ENCODE assay signal across 3 cellular contexts in the genomic region with DNA sequence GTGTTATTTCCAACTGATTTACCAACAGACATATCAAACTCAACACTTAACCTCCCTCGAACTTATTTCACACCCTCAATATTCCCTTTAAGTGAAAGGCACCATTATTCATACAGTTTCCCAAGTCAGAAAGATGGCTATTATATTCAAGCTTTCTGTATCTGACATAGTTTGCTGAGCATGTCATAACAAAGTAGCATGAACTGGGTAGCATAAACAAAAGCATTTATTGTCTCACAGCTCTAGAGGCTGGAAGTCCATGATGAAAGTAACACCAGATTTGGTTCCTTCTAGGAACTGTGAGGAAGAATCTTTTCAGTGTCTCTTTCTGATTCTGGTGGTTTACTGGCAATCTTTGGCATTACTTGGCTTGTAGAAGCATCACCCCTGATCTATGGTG.
"Had no signal": no experiment of that assay in that cellular context is flagged by ENCODE, and none has a peak within 500 bp of the region (broad histone marks: within the 10 kb centered on the region; RNA-seq: fewer than 3 reads in every experiment).

No MANE protein-coding gene starts in this region.

- DNase-seq: H9, HCEC 1CT, IMR-90 had no signal
